ENCODE assay signal across 8 cellular contexts in genomic region chr9:124197177-124198095, GRCh38.
DNase-seq lines count a peak whose midpoint lies in the region; ATAC-seq, FAIRE-seq and TF ChIP-seq lines count a peak whose summit lies in the region.

No MANE protein-coding gene starts in this region.

- DNase-seq in GM12892 (ENCODE audit: insufficient read length), result peak; percentile 49
- peak; percentile 58 for DNase-seq in KG1 (lab: John Stamatoyannopoulos, UW)
- DNase-seq in heart left ventricle, result peak in 2 of 5 donors; percentile 20 to 51
- no peak for DNase-seq in CD4-positive, alpha-beta T cell
- DNase-seq in progenitor cell of endocrine pancreas (ENCODE audit: low spot score, unreplicated experiment), result no peak
- DNase-seq in stimulated activated CD4-positive, alpha-beta T cell treated with anti-CD3 and anti-CD28 coated beads, Interleukin-2, amount 100 ng/mL, for 48 hours, result no peak
- DNase-seq in putamen (ENCODE audit: low spot score), result no peak

- intact Hi-C loops in heart left ventricle (cut with DNase I), result no loop called here
- intact Hi-C loops in CD4-positive, alpha-beta T cell (cut with DNase I, micrococcal nuclease), result no loop called here

- H3K27ac ChIP-seq in heart left ventricle, result peak overlapping the region in 1 of 12 donors; percentile 84
- H3K27ac ChIP-seq in CD4-positive, alpha-beta T cell (ENCODE audit: low read depth, low read length), result no peak overlapping the region

- H3K9me3 ChIP-seq in heart left ventricle, result peaks cover 0 to 21% (median 2%) of the 10 kb centered on the region in 12 donors
- no peaks in the 10 kb centered on the region for H3K9me3 ChIP-seq in CD4-positive, alpha-beta T cell (ENCODE audit: control insufficient read depth, low read length)

- peak; percentile 97 for FAIRE-seq in GM12892 (lab: Jason Lieb, UNC)

- peaks cover 3% of the 10 kb centered on the region for H3K4me1 Mint-ChIP-seq in CD4-positive, alpha-beta T cell (ENCODE audit: low read depth)
- no peaks in the 10 kb centered on the region for H3K4me1 Mint-ChIP-seq in progenitor cell of endocrine pancreas (ENCODE audit: low read depth)

- POLR2A ChIA-PET in CD4-positive, alpha-beta T cell (lab: Charles Lee), result no interaction called here

- CTCF ChIA-PET in CD4-positive, alpha-beta T cell (lab: Charles Lee), result no interaction called here

- no peak overlapping the region for H3K27ac Mint-ChIP-seq in CD4-positive, alpha-beta T cell
- H3K27ac Mint-ChIP-seq in progenitor cell of endocrine pancreas, result no peak overlapping the region

- no peaks in the 10 kb centered on the region for H3K36me3 Mint-ChIP-seq in CD4-positive, alpha-beta T cell (ENCODE audit: low read depth)
- H3K36me3 Mint-ChIP-seq in progenitor cell of endocrine pancreas (ENCODE audit: insufficient read depth), result peaks cover 2% of the 10 kb centered on the region

- no peaks in the 10 kb centered on the region for H3K36me3 ChIP-seq in heart left ventricle

- TF ChIP-seq CTCF in heart left ventricle (IDR thresholded peaks at IDR 0.05) (no peak), progenitor cell of endocrine pancreas (IDR thresholded peaks at IDR 0.05; ENCODE audit: unreplicated experiment) (no peak)
- TF ChIP-seq CTCF in CD4-positive, alpha-beta T cell (IDR thresholded peaks at IDR 0.05), result no peak

- 61 to 88% (median 82%) methylated on average over 13 to 14 of the region's 14 CpGs for WGBS in heart left ventricle, 4 donors

- peak; percentile 56 for ATAC-seq in GM21526 (IDR thresholded peaks at IDR 0.05; ENCODE audit: low FRiP score, unreplicated experiment)
- ATAC-seq in heart left ventricle, result peak in 3 of 4 donors; percentile 50 to 84 (median 76)
- no peak for ATAC-seq in CD4-positive, alpha-beta T cell (ENCODE audit: poor library complexity)

- TF ChIP-seq POLR2A in GM12892 (IDR thresholded peaks at IDR 0.05; ENCODE audit: low read depth, low read length), result peak; percentile 91
- no peak for TF ChIP-seq POLR2A in heart left ventricle (IDR thresholded peaks at IDR 0.05)

- no peaks in the 10 kb centered on the region for H3K27me3 ChIP-seq in heart left ventricle
- H3K27me3 ChIP-seq in CD4-positive, alpha-beta T cell (ENCODE audit: control insufficient read depth, insufficient read depth, low read length), result no peaks in the 10 kb centered on the region

- H3K4me3 ChIP-seq in heart left ventricle, result peak overlapping the region in 1 of 12 donors; percentile 12

- peaks cover 6% of the 10 kb centered on the region for H3K9me3 Mint-ChIP-seq in CD4-positive, alpha-beta T cell
- H3K9me3 Mint-ChIP-seq in progenitor cell of endocrine pancreas (ENCODE audit: low read depth), result peaks cover 12% of the 10 kb centered on the region

- no peak overlapping the region for H3K4me3 Mint-ChIP-seq in CD4-positive, alpha-beta T cell
- H3K4me3 Mint-ChIP-seq in progenitor cell of endocrine pancreas (ENCODE audit: low read depth), result no peak overlapping the region

- H3K4me1 ChIP-seq in heart left ventricle, result peaks cover 0 to 25% (median 0%) of the 10 kb centered on the region in 12 donors

- H3K27me3 Mint-ChIP-seq in CD4-positive, alpha-beta T cell, result no peaks in the 10 kb centered on the region
- peaks cover 16% of the 10 kb centered on the region for H3K27me3 Mint-ChIP-seq in progenitor cell of endocrine pancreas

Comparison
In these comparisons a context has a peak if more than half of its experiments do, and no peak if none do; other contexts are left out.
1. DNase-seq: peak in GM12892 (single experiment) and KG1 (single experiment); none in CD4-positive, alpha-beta T cell (0 of 10), progenitor cell of endocrine pancreas (single experiment), stimulated activated CD4-positive, alpha-beta T cell treated with anti-CD3 and anti-CD28 coated beads, Interleukin-2, amount 100 ng/mL, for 48 hours (0 of 2) and putamen (single experiment).